Comparison of ENCODE assay signal across 11 cellular contexts in genomic region chr3:187974857-187975257, GRCh38.
DNase-seq lines count a peak whose midpoint lies in the region; ATAC-seq and TF ChIP-seq lines count a peak whose summit lies in the region.
"Had no signal": no experiment of that assay in that cellular context is flagged by ENCODE, and none has a peak within 500 bp of the region (broad histone marks: within the 10 kb centered on the region; RNA-seq: fewer than 3 reads in every experiment).

No MANE protein-coding gene starts in this region.

- no peak overlapping the region for H3K4me3 ChIP-seq in Caco-2 (ENCODE audit: low read depth, low read length)
- H3K4me3 ChIP-seq: stomach had no signal

- H3K4me1 ChIP-seq in Caco-2 = no peaks in the 10 kb centered on the region; the same call in 1 of the 2 replicates

- peak overlapping the region; percentile 92 for H3K27ac Mint-ChIP-seq in activated CD4-positive, alpha-beta T cell treated with anti-CD3 and anti-CD28 coated beads, Interleukin-2, amount 10 ng/mL, durations not matched to agents 7 days and 5 days
- H3K27ac Mint-ChIP-seq in central memory CD8-positive, alpha-beta T cell (ENCODE audit: low read depth) = peak overlapping the region; percentile 87
- peak overlapping the region; percentile 90 for H3K27ac Mint-ChIP-seq in stimulated activated effector memory CD8-positive, alpha-beta T cell treated with anti-CD3 and anti-CD28 coated beads, Interleukin-12 subunit alpha, Interleukin-12 subunit beta, amount 100 ng/mL, for 72 hours
- H3K27ac Mint-ChIP-seq in Caco-2 (ENCODE audit: unreplicated experiment) = no peak overlapping the region

- peaks cover 10% of the 10 kb centered on the region for H3K9me3 Mint-ChIP-seq in activated CD4-positive, alpha-beta T cell treated with anti-CD3 and anti-CD28 coated beads, Interleukin-2, amount 10 ng/mL, durations not matched to agents 7 days and 5 days
- H3K9me3 Mint-ChIP-seq in central memory CD8-positive, alpha-beta T cell = no peaks in the 10 kb centered on the region
- peaks cover 3% of the 10 kb centered on the region for H3K9me3 Mint-ChIP-seq in stimulated activated effector memory CD8-positive, alpha-beta T cell treated with anti-CD3 and anti-CD28 coated beads, Interleukin-12 subunit alpha, Interleukin-12 subunit beta, amount 100 ng/mL, for 72 hours
- no peaks in the 10 kb centered on the region for H3K9me3 Mint-ChIP-seq in Caco-2 (ENCODE audit: unreplicated experiment)

- CTCF ChIA-PET in activated CD4-positive, alpha-beta T cell treated with anti-CD3 and anti-CD28 coated beads, Interleukin-2, amount 10 ng/mL, durations not matched to agents 7 days and 5 days (lab: Charles Lee) = interaction anchor here (0.6 to 3.3 kb wide), 14 partner anchors 9 to 323 kb away, joined by 3 to 15 read pairs (median 5); partner anchors contain the start of gene BCL6
- CTCF ChIA-PET in Caco-2 (lab: Charles Lee) = no interaction called here

- no peaks in the 10 kb centered on the region for H3K27me3 Mint-ChIP-seq in activated CD4-positive, alpha-beta T cell treated with anti-CD3 and anti-CD28 coated beads, Interleukin-2, amount 10 ng/mL, durations not matched to agents 7 days and 5 days
- H3K27me3 Mint-ChIP-seq in central memory CD8-positive, alpha-beta T cell = no peaks in the 10 kb centered on the region
- no peaks in the 10 kb centered on the region for H3K27me3 Mint-ChIP-seq in Caco-2 (ENCODE audit: insufficient read depth, unreplicated experiment)

- H3K4me1 Mint-ChIP-seq in activated CD4-positive, alpha-beta T cell treated with anti-CD3 and anti-CD28 coated beads, Interleukin-2, amount 10 ng/mL, durations not matched to agents 7 days and 5 days = peaks cover 68% of the 10 kb centered on the region
- H3K4me1 Mint-ChIP-seq in central memory CD8-positive, alpha-beta T cell = peaks cover 47% of the 10 kb centered on the region
- peaks cover 58% of the 10 kb centered on the region for H3K4me1 Mint-ChIP-seq in stimulated activated effector memory CD8-positive, alpha-beta T cell treated with anti-CD3 and anti-CD28 coated beads, Interleukin-12 subunit alpha, Interleukin-12 subunit beta, amount 100 ng/mL, for 72 hours
- peaks cover 16% of the 10 kb centered on the region for H3K4me1 Mint-ChIP-seq in Caco-2 (ENCODE audit: low read depth, unreplicated experiment)

- peak; percentile 31 for DNase-seq in activated CD4-positive, alpha-beta T cell treated with anti-CD3 and anti-CD28 coated beads, Interleukin-2, amount 10 ng/mL, durations not matched to agents 7 days and 5 days
- no peak for DNase-seq in activated CD4-positive, alpha-beta T cell treated with anti-CD3 and anti-CD28 coated beads for 1 hour
- peak; percentile 12 for DNase-seq in OCI-M1 (lab: John Stamatoyannopoulos, UW)
- no peak for DNase-seq in central memory CD8-positive, alpha-beta T cell (ENCODE audit: low spot score in 2 of 2)
- DNase-seq in stimulated activated effector memory CD8-positive, alpha-beta T cell treated with anti-CD3 and anti-CD28 coated beads, Interleukin-12 subunit alpha, Interleukin-12 subunit beta, amount 100 ng/mL, for 72 hours (ENCODE audit: low spot score in 2 of 2) = no peak
- DNase-seq in OCI-M2 (lab: John Stamatoyannopoulos, UW; ENCODE audit: unreplicated experiment) = no peak
- DNase-seq in Caco-2 = no peak
- no peak for DNase-seq in NCI-H1436 treated with DMSO at 0.1 percent for 48 hours (lab: John Stamatoyannopoulos, UW)
- DNase-seq: hippocampal formation, MV-4-11, stomach had no signal

- peak; percentile 67 for ATAC-seq in central memory CD8-positive, alpha-beta T cell (replicated peaks; ENCODE audit: extremely low read depth, poor library complexity, severe bottlenecking)
- ATAC-seq in stimulated activated effector memory CD8-positive, alpha-beta T cell treated with anti-CD3 and anti-CD28 coated beads, Interleukin-12 subunit alpha, Interleukin-12 subunit beta, amount 100 ng/mL, for 72 hours = peak; percentile 68

- no peaks in the 10 kb centered on the region for H3K36me3 ChIP-seq in Caco-2 (ENCODE audit: control insufficient read depth, insufficient read depth, low read length)
- H3K36me3 ChIP-seq: stomach had no signal

- peak in 1 of 2 experiments; percentile 24 for TF ChIP-seq CTCF in Caco-2 (IDR thresholded peaks at IDR 0.05; ENCODE audit: insufficient read depth in 1 of 2, low read depth in 1 of 2, low read length in 1 of 2, severe bottlenecking in 1 of 2, unreplicated experiment in 1 of 2)

- H3K27me3 ChIP-seq in Caco-2 (replicated peaks; ENCODE audit: control insufficient read depth, insufficient read depth, low read length) = no peaks in the 10 kb centered on the region
- H3K27me3 ChIP-seq: stomach had no signal

- peaks cover 8% of the 10 kb centered on the region; the same call in 1 of the 2 replicates for H3K9me3 ChIP-seq in Caco-2
- H3K9me3 ChIP-seq: stomach had no signal

- peak overlapping the region; percentile 40 for H3K4me3 Mint-ChIP-seq in activated CD4-positive, alpha-beta T cell treated with anti-CD3 and anti-CD28 coated beads, Interleukin-2, amount 10 ng/mL, durations not matched to agents 7 days and 5 days
- peak overlapping the region; percentile 57 for H3K4me3 Mint-ChIP-seq in central memory CD8-positive, alpha-beta T cell
- peak overlapping the region; percentile 60 for H3K4me3 Mint-ChIP-seq in stimulated activated effector memory CD8-positive, alpha-beta T cell treated with anti-CD3 and anti-CD28 coated beads, Interleukin-12 subunit alpha, Interleukin-12 subunit beta, amount 100 ng/mL, for 72 hours
- no peak overlapping the region for H3K4me3 Mint-ChIP-seq in Caco-2 (ENCODE audit: unreplicated experiment)

- peaks cover 18% of the 10 kb centered on the region for H3K36me3 Mint-ChIP-seq in activated CD4-positive, alpha-beta T cell treated with anti-CD3 and anti-CD28 coated beads, Interleukin-2, amount 10 ng/mL, durations not matched to agents 7 days and 5 days (ENCODE audit: low read depth)
- no peaks in the 10 kb centered on the region for H3K36me3 Mint-ChIP-seq in central memory CD8-positive, alpha-beta T cell (ENCODE audit: insufficient read depth)
- H3K36me3 Mint-ChIP-seq in stimulated activated effector memory CD8-positive, alpha-beta T cell treated with anti-CD3 and anti-CD28 coated beads, Interleukin-12 subunit alpha, Interleukin-12 subunit beta, amount 100 ng/mL, for 72 hours = no peaks in the 10 kb centered on the region
- H3K36me3 Mint-ChIP-seq in Caco-2 (ENCODE audit: insufficient read depth, unreplicated experiment) = no peaks in the 10 kb centered on the region

- POLR2A ChIA-PET in activated CD4-positive, alpha-beta T cell treated with anti-CD3 and anti-CD28 coated beads, Interleukin-2, amount 10 ng/mL, durations not matched to agents 7 days and 5 days (lab: Charles Lee) = no interaction called here
- POLR2A ChIA-PET in Caco-2 (lab: Charles Lee) = no interaction called here

- intact Hi-C loops in Caco-2 (cut with micrococcal nuclease; ENCODE audit: unreplicated experiment) = no loop called here

- BruUV-seq in Caco-2 (replicated peaks; lab: Mats Ljungman, UMichigan) = no TSS peak

Comparison
In these comparisons a context has a peak if more than half of its experiments do, and no peak if none do; other contexts are left out.
1. DNase-seq: peak in activated CD4-positive, alpha-beta T cell treated with anti-CD3 and anti-CD28 coated beads, Interleukin-2, amount 10 ng/mL, durations not matched to agents 7 days and 5 days (single experiment) and OCI-M1 (single experiment); none in activated CD4-positive, alpha-beta T cell treated with anti-CD3 and anti-CD28 coated beads for 1 hour (single experiment), central memory CD8-positive, alpha-beta T cell (0 of 2), stimulated activated effector memory CD8-positive, alpha-beta T cell treated with anti-CD3 and anti-CD28 coated beads, Interleukin-12 subunit alpha, Interleukin-12 subunit beta, amount 100 ng/mL, for 72 hours (0 of 2), OCI-M2 (single experiment), Caco-2 (0 of 2) and NCI-H1436 treated with DMSO at 0.1 percent for 48 hours (single experiment).